Comparison of ENCODE assay signal across 8 cellular contexts in genomic region chr5:55172051-55172899, GRCh38. TPM values are rescaled to one million over a fixed set of nuclear protein-coding genes. Genes with fewer than 3 reads are reported as not detected.
DNase-seq lines count a peak whose midpoint lies in the region; ATAC-seq and TF ChIP-seq lines count a peak whose summit lies in the region.

No MANE protein-coding gene starts in this region.

- H4K20me1 ChIP-seq in hepatocyte (ENCODE audit: insufficient read depth, poor library complexity, severe bottlenecking): no peaks in the 10 kb centered on the region

- peak overlapping the region; percentile 99 for H3K4me2 ChIP-seq in hepatocyte

- peak overlapping the region; percentile 41 for H2AFZ ChIP-seq in hepatocyte

- H3K4me1 ChIP-seq in hepatocyte (ENCODE audit: insufficient read depth) (peaks cover 13% of the 10 kb centered on the region), sigmoid colon (peaks cover 2 to 30% (median 28%) of the 10 kb centered on the region in 4 donors)

- no peaks in the 10 kb centered on the region for H3K9me2 ChIP-seq in hepatocyte (replicated peaks; ENCODE audit: insufficient read depth)

- WGBS in hepatocyte (ENCODE audit: low lambda C conversion rate, missing lambda C conversion rate): 11% methylated on average over 15 of the region's 15 CpGs
- WGBS in sigmoid colon, 2 donors: 3 to 7% methylated on average over 15 of the region's 15 CpGs

- H3K27me3 ChIP-seq in hepatocyte: peaks cover 43% of the 10 kb centered on the region
- H3K27me3 ChIP-seq in sigmoid colon: peaks cover 32 to 78% (median 36%) of the 10 kb centered on the region in 3 donors

- peak; percentile 42 for DNase-seq in 8988T
- DNase-seq in NCI-H1694 (lab: John Stamatoyannopoulos, UW): peak; percentile 92
- DNase-seq in T-helper 1 cell: peak in 4 of 5 donors; percentile 32 to 81 (median 44)
- DNase-seq in astrocyte of the hippocampus (ENCODE audit: low read depth, low spot score): peak; percentile 85
- DNase-seq in hepatocyte (ENCODE audit: low spot score): peak; percentile 85
- peak; percentile 73 for DNase-seq in sigmoid colon

- H3K36me3 ChIP-seq in hepatocyte (replicated peaks; ENCODE audit: insufficient read depth, low read depth) (no peaks in the 10 kb centered on the region), sigmoid colon (no peaks in the 10 kb centered on the region)

- TF ChIP-seq CTCF in hepatocyte (IDR thresholded peaks at IDR 0.05; ENCODE audit: poor library complexity) (peak; percentile 87), sigmoid colon (IDR thresholded peaks at IDR 0.05) (peak; percentile 51 to 85 (median 70))

- no peak for TF ChIP-seq POLR2A in sigmoid colon (IDR thresholded peaks at IDR 0.05)

- H3K4me3 ChIP-seq in hepatocyte: peak overlapping the region; percentile 71
- H3K4me3 ChIP-seq in sigmoid colon: peak overlapping the region; percentile 30 to 46 (median 44)

- peak; percentile 53 for ATAC-seq in GM18499 (IDR thresholded peaks at IDR 0.05; ENCODE audit: insufficient read depth, unreplicated experiment)
- ATAC-seq in HG02973 (IDR thresholded peaks at IDR 0.05; ENCODE audit: unreplicated experiment): peak; percentile 55

- TF ChIP-seq EP300 in sigmoid colon (IDR thresholded peaks at IDR 0.05): no peak

- H3K79me2 ChIP-seq in hepatocyte: no peaks in the 10 kb centered on the region

- intact Hi-C loops in sigmoid colon (cut with DNase I): loop anchor here (5.0 kb wide), 2 partner anchors 135 to 540 kb away; partner anchors contain the start of genes DHX29, MTREX and SLC38A9

- H3K27ac ChIP-seq in hepatocyte (no peak overlapping the region), sigmoid colon (no peak overlapping the region)

- H3K9me3 ChIP-seq in hepatocyte (ENCODE audit: low read depth) (no peaks in the 10 kb centered on the region), sigmoid colon (no peaks in the 10 kb centered on the region)

RNA-seq across cellular contexts. Expression of gene CDC20B, which starts 0.7 kb away (rescaled TPM):
- total RNA-seq in hepatocyte (0.28 and 0.30 TPM in 2 replicates), sigmoid colon (not detected)
- polyA plus RNA-seq in hepatocyte (0.12 TPM in 1 of 2 replicates, not detected in the other), sigmoid colon (not detected)

RNA-seq across cellular contexts. Expression of gene GPX8, which starts 12.3 kb away (rescaled TPM):
- total RNA-seq in hepatocyte: 178 and 196 TPM in 2 replicates
- 134 and 143 TPM in 2 replicates for polyA plus RNA-seq in hepatocyte
- total RNA-seq in sigmoid colon: 10 to 100 TPM; 14.2 to 20.8 (median 16.2) TPM
- polyA plus RNA-seq in sigmoid colon: 1 to 10 TPM; 1.8 to 8.9 (median 7.2) TPM

RNA-seq across cellular contexts. Expression of gene MCIDAS, which starts 54.8 kb away (rescaled TPM):
- total RNA-seq in hepatocyte: not detected in 2 replicates
- 0.08 TPM in 1 of 2 replicates, not detected in the other for polyA plus RNA-seq in hepatocyte
- not detected for total RNA-seq in sigmoid colon
- 1 to 10 TPM in 1 of 3 donors, under 1 TPM in 1, not detected in 1; 0.15 to 3.6 TPM for polyA plus RNA-seq in sigmoid colon

Comparison
In these comparisons a context has a peak if more than half of its experiments do, and no peak if none do; other contexts are left out.
1. DNase-seq: peak in every context shown above with its lines; median percentile 92 in NCI-H1694; 85 in astrocyte of the hippocampus; 85 in hepatocyte; 73 in sigmoid colon; 44 in T-helper 1 cell; 42 in 8988T.